In genomic region chr10:129848571-129849451, GRCh38 we compare ENCODE assay signal across 20 cellular contexts.
A peak's percentile ranks its signal among the peaks of the same experiment; 100 is the strongest.
DNase-seq lines count a peak whose midpoint lies in the region; ATAC-seq and TF ChIP-seq lines count a peak whose summit lies in the region.
"Had no signal": no experiment of that assay in that cellular context is flagged by ENCODE, and none has a peak within 500 bp of the region (broad histone marks: within the 10 kb centered on the region; RNA-seq: fewer than 3 reads in every experiment).

No MANE protein-coding gene starts in this region.

- TF ChIP-seq CTCF in coronary artery (IDR thresholded peaks at IDR 0.05) (no peak), suprapubic skin (IDR thresholded peaks at IDR 0.05) (no peak)

- 78% methylated on average over 20 of the region's 20 CpGs for WGBS in suprapubic skin

- DNase-seq in NCI-H1417 treated with DMSO at 0.1 percent for 48 hours (lab: John Stamatoyannopoulos, UW), result peak; percentile 52
- peak; percentile 62 for DNase-seq in coronary artery (ENCODE audit: low spot score)
- DNase-seq in islet precursor cell, result peak; percentile 28
- DNase-seq in suprapubic skin (ENCODE audit: low spot score in 2 of 2), result peak; percentile 15 to 40
- no peak for DNase-seq in C1 segment of cervical spinal cord (lab: John Stamatoyannopoulos, UW)
- no peak for DNase-seq in SK-N-DZ (ENCODE audit: low spot score)
- DNase-seq: ACHN; AML-193; DMS79 treated with DMSO at 0.1 percent for 48 hours; HCEC 1CT; Kasumi-1; MM.1S; NCI-H1092; NCI-H187 treated with DMSO at 0.1 percent for 48 hours; NCI-H226; NCI-H526; NK-92 treated with Interleukin-12 subunit alpha and Interleukin-12 subunit beta, amount 100 ng/mL, for 24 hours; SW 1271 had no signal

- ATAC-seq in HG03457 (IDR thresholded peaks at IDR 0.05; ENCODE audit: unreplicated experiment), result no peak

- H3K9me3 ChIP-seq in suprapubic skin, result no peaks in the 10 kb centered on the region
- H3K9me3 ChIP-seq: Peyer's patch had no signal

- H3K36me3 ChIP-seq in suprapubic skin, result peaks cover 4% of the 10 kb centered on the region
- H3K36me3 ChIP-seq: Peyer's patch had no signal

- peaks cover 2% of the 10 kb centered on the region for H3K4me1 ChIP-seq in suprapubic skin
- H3K4me1 ChIP-seq: Peyer's patch had no signal

- TF ChIP-seq EP300 in suprapubic skin (IDR thresholded peaks at IDR 0.05), result no peak

- no peak for TF ChIP-seq POLR2A in suprapubic skin (IDR thresholded peaks at IDR 0.05)

- H3K27ac ChIP-seq in coronary artery (no peak overlapping the region), suprapubic skin (no peak overlapping the region)
- H3K27ac ChIP-seq: Peyer's patch had no signal

- H3K4me3 ChIP-seq in coronary artery (no peak overlapping the region), suprapubic skin (no peak overlapping the region)
- H3K4me3 ChIP-seq: Peyer's patch had no signal

- H3K27me3 ChIP-seq in suprapubic skin, result peaks cover 19% of the 10 kb centered on the region
- H3K27me3 ChIP-seq: Peyer's patch had no signal

Comparison
In these comparisons a context has a peak if more than half of its experiments do, and no peak if none do; other contexts are left out.
1. DNase-seq: peak in NCI-H1417 treated with DMSO at 0.1 percent for 48 hours (single experiment), coronary artery (single experiment), islet precursor cell (single experiment) and suprapubic skin (2 of 2); none in C1 segment of cervical spinal cord (0 of 14) and SK-N-DZ (single experiment).